ENCODE assay signal across 26 cellular contexts in genomic region chr6:145629478-145629877, GRCh38.
"Had no signal": no experiment of that assay in that cellular context is flagged by ENCODE, and none has a peak within 500 bp of the region (broad histone marks: within the 10 kb centered on the region; RNA-seq: fewer than 3 reads in every experiment).

No MANE protein-coding gene starts in this region.

- DNase-seq: cortex of kidney; effector memory CD8-positive, alpha-beta T cell; erythroblast; esophagus squamous epithelium; foreskin melanocyte; glutamatergic neuron; left ventricle myocardium superior; lower lobe of right lung; mucosa of descending colon; naive B cell; sigmoid colon; stimulated activated CD4-positive, alpha-beta T cell treated with anti-CD3 and anti-CD28 coated beads, Interleukin-2, amount 100 ng/mL, for 24 hours; stimulated activated CD4-positive, alpha-beta T cell treated with anti-CD3 and anti-CD28 coated beads, Interleukin-4, amount 100 ng/mL, for 24 hours; stimulated activated naive CD4-positive, alpha-beta T cell treated with Interleukin-2 at 50 U/mL for 16 hours; stomach; thyroid gland; trophoblast cell had no signal

- ATAC-seq: effector memory CD8-positive, alpha-beta T cell; left ventricle myocardium superior; lower lobe of right lung; mucosa of descending colon; natural killer cell treated with Interleukin-12 subunit alpha and Interleukin-12 subunit beta and Interleukin-15 and Interleukin-18, amount 100 ng/mL, for 72 hours; stimulated activated effector memory CD8-positive, alpha-beta T cell treated with anti-CD3 and anti-CD28 coated beads, Interleukin-12 subunit alpha, Interleukin-12 subunit beta, amount 100 ng/mL, for 72 hours had no signal

- H3K36me3 Mint-ChIP-seq: mesothelial cell of epicardium; natural killer cell treated with Interleukin-12 subunit alpha and Interleukin-12 subunit beta and Interleukin-15 and Interleukin-18, amount 100 ng/mL, for 72 hours; neural progenitor cell; stimulated activated effector memory CD8-positive, alpha-beta T cell treated with anti-CD3 and anti-CD28 coated beads, Interleukin-12 subunit alpha, Interleukin-12 subunit beta, amount 100 ng/mL, for 72 hours had no signal

- H3K27me3 ChIP-seq: esophagus squamous epithelium, neural progenitor cell, right atrium auricular region, sigmoid colon, stomach, thyroid gland, vagina had no signal

- H2AFZ ChIP-seq: neural progenitor cell, parathyroid adenoma had no signal

- H3K9me3 ChIP-seq: esophagus squamous epithelium, lower lobe of right lung, mucosa of descending colon, right atrium auricular region, sigmoid colon, stomach, thyroid gland, vagina had no signal

- H3K9ac ChIP-seq: neural progenitor cell, parathyroid adenoma had no signal

- H3K36me3 ChIP-seq: lower lobe of right lung, neural progenitor cell, vagina had no signal

- H3K9me3 Mint-ChIP-seq: effector memory CD8-positive, alpha-beta T cell; memory B cell; mesothelial cell of epicardium; naive B cell; natural killer cell treated with Interleukin-12 subunit alpha and Interleukin-12 subunit beta and Interleukin-15 and Interleukin-18, amount 100 ng/mL, for 72 hours; neural progenitor cell; stimulated activated effector memory CD8-positive, alpha-beta T cell treated with anti-CD3 and anti-CD28 coated beads, Interleukin-12 subunit alpha, Interleukin-12 subunit beta, amount 100 ng/mL, for 72 hours had no signal

- H3K27ac Mint-ChIP-seq: effector memory CD8-positive, alpha-beta T cell; memory B cell; mesothelial cell of epicardium; natural killer cell treated with Interleukin-12 subunit alpha and Interleukin-12 subunit beta and Interleukin-15 and Interleukin-18, amount 100 ng/mL, for 72 hours; neural progenitor cell; progenitor cell of endocrine pancreas; stimulated activated effector memory CD8-positive, alpha-beta T cell treated with anti-CD3 and anti-CD28 coated beads, Interleukin-12 subunit alpha, Interleukin-12 subunit beta, amount 100 ng/mL, for 72 hours had no signal

- H3K4me2 ChIP-seq: neural progenitor cell had no signal

- H3K4me1 ChIP-seq: esophagus squamous epithelium, neural progenitor cell, sigmoid colon, thyroid gland, vagina had no signal

- H3K4me3 ChIP-seq: esophagus squamous epithelium, lower lobe of right lung, mucosa of descending colon, neural progenitor cell, right atrium auricular region, sigmoid colon, stomach, thyroid gland, vagina had no signal

- H3K27ac ChIP-seq: esophagus squamous epithelium, lower lobe of right lung, neural progenitor cell, parathyroid adenoma, right atrium auricular region, sigmoid colon, stomach, thyroid gland, vagina had no signal

- H3K79me2 ChIP-seq: parathyroid adenoma had no signal
